16 cellular contexts compared by ENCODE assay signal in genomic region chr15:98025237-98025636, GRCh38.
DNase-seq lines count a peak whose midpoint lies in the region; ATAC-seq and TF ChIP-seq lines count a peak whose summit lies in the region.
"Had no signal": no experiment of that assay in that cellular context is flagged by ENCODE, and none has a peak within 500 bp of the region (broad histone marks: within the 10 kb centered on the region; RNA-seq: fewer than 3 reads in every experiment).

No MANE protein-coding gene starts in this region.

- H3K4me1 ChIP-seq in NT2/D1 (ENCODE audit: insufficient read depth, insufficient read length) (no peaks in the 10 kb centered on the region), fibroblast of lung (ENCODE audit: control insufficient read depth, extremely low read depth, insufficient read depth, low read length) (no peaks in the 10 kb centered on the region), rectal smooth muscle tissue (ENCODE audit: control insufficient read depth, insufficient read depth, low read length) (peaks cover 19% of the 10 kb centered on the region)

- no peaks in the 10 kb centered on the region for H3K27me3 ChIP-seq in NT2/D1 (ENCODE audit: insufficient read depth, insufficient read length)
- no peaks in the 10 kb centered on the region for H3K27me3 ChIP-seq in fibroblast of lung (ENCODE audit: control insufficient read depth, insufficient read depth, low read length)
- no peaks in the 10 kb centered on the region for H3K27me3 ChIP-seq in rectal smooth muscle tissue (ENCODE audit: control insufficient read depth, insufficient read depth, low read length)

- H3K4me3 ChIP-seq in NT2/D1 (ENCODE audit: insufficient read length, low read depth) (no peak overlapping the region), fibroblast of lung (replicated peaks in 1 of 4; ENCODE audit: control extremely low read depth in 1 of 4, insufficient read depth in 1 of 4, low read depth in 3 of 4, low read length in 4 of 4) (no peak overlapping the region), rectal smooth muscle tissue (ENCODE audit: low read length) (no peak overlapping the region)
- H3K4me3 ChIP-seq: thoracic aorta had no signal

- H3K27ac ChIP-seq in fibroblast of lung (ENCODE audit: insufficient read depth, low read length) (no peak overlapping the region), rectal smooth muscle tissue (ENCODE audit: low read depth, low read length) (peak overlapping the region; percentile 72)
- H3K27ac ChIP-seq: thoracic aorta had no signal

- intact Hi-C loops in Right ventricle myocardium superior (cut with DNase I): no loop called here

- no peak overlapping the region for H3K4me3 Mint-ChIP-seq in glutamatergic neuron (ENCODE audit: unreplicated experiment)
- H3K4me3 Mint-ChIP-seq: B cell; T-helper 1 cell treated with Interleukin-12 subunit alpha and Interleukin-12 subunit beta and Interleukin-4 antibody, amounts not matched to agents 30 μg/mL and 1 μg/mL, for 36 hours had no signal

- ATAC-seq in Right ventricle myocardium superior (ENCODE audit: poor library complexity) (no peak), HG03342 (IDR thresholded peaks at IDR 0.05; ENCODE audit: unreplicated experiment) (no peak)
- ATAC-seq: HepG2 had no signal

- TF ChIP-seq CTCF in fibroblast of lung (conservative IDR thresholded peaks at IDR 0.05 in 1 of 2, IDR thresholded peaks at IDR 0.05 in 1 of 2; ENCODE audit: low read depth in 1 of 2, low read length in 2 of 2) (no peak), glutamatergic neuron (IDR thresholded peaks at IDR 0.05; ENCODE audit: partially characterized antibody, unreplicated experiment) (no peak)

- H3K36me3 ChIP-seq in NT2/D1 (ENCODE audit: insufficient read depth, insufficient read length, low read length) (no peaks in the 10 kb centered on the region), fibroblast of lung (ENCODE audit: control insufficient read depth, insufficient read depth, low read length) (no peaks in the 10 kb centered on the region), rectal smooth muscle tissue (ENCODE audit: control insufficient read depth, insufficient read depth, low read length) (no peaks in the 10 kb centered on the region)
- H3K36me3 ChIP-seq: thoracic aorta had no signal

- DNase-seq in ELR (ENCODE audit: low read depth): peak; percentile 75
- DNase-seq in NT2/D1 (ENCODE audit: low read depth, low spot score): peak; percentile 5
- peak; percentile 5 to 70 for DNase-seq in fibroblast of lung (ENCODE audit: low read depth in 2 of 2)
- DNase-seq in Right ventricle myocardium superior: no peak
- DNase-seq in glutamatergic neuron: no peak
- DNase-seq in NCI-H2081 (lab: John Stamatoyannopoulos, UW): no peak
- DNase-seq: activated CD4-positive, alpha-beta T cell treated with anti-CD3 and anti-CD28 coated beads for 48 hours; islet precursor cell; NCI-H1092 treated with DMSO at 0.1 percent for 48 hours; NCI-H524 had no signal

- no peaks in the 10 kb centered on the region for H3K79me2 ChIP-seq in fibroblast of lung (ENCODE audit: control insufficient read depth, insufficient read depth, low read length)

- peaks cover 2% of the 10 kb centered on the region for H3K27me3 Mint-ChIP-seq in glutamatergic neuron (ENCODE audit: unreplicated experiment)

- no peak overlapping the region for H3K27ac Mint-ChIP-seq in glutamatergic neuron (ENCODE audit: unreplicated experiment)
- H3K27ac Mint-ChIP-seq: B cell; T-helper 1 cell treated with Interleukin-12 subunit alpha and Interleukin-12 subunit beta and Interleukin-4 antibody, amounts not matched to agents 30 μg/mL and 1 μg/mL, for 36 hours had no signal

- H3K4me2 ChIP-seq in fibroblast of lung (ENCODE audit: extremely low read depth, insufficient read depth, low read length): no peak overlapping the region

- no peaks in the 10 kb centered on the region for H3K4me1 Mint-ChIP-seq in glutamatergic neuron (ENCODE audit: low read depth, unreplicated experiment)
- H3K4me1 Mint-ChIP-seq: B cell had no signal

- peaks cover 5% of the 10 kb centered on the region for H3K36me3 Mint-ChIP-seq in glutamatergic neuron (ENCODE audit: unreplicated experiment)

- no peaks in the 10 kb centered on the region for H4K20me1 ChIP-seq in fibroblast of lung (ENCODE audit: control insufficient read depth, extremely low read depth, insufficient read depth, low read length)

- H3K9me3 Mint-ChIP-seq in glutamatergic neuron (ENCODE audit: unreplicated experiment): no peaks in the 10 kb centered on the region
- H3K9me3 Mint-ChIP-seq: T-helper 1 cell treated with Interleukin-12 subunit alpha and Interleukin-12 subunit beta and Interleukin-4 antibody, amounts not matched to agents 30 μg/mL and 1 μg/mL, for 36 hours had no signal

- H3K9ac ChIP-seq in NT2/D1 (ENCODE audit: insufficient read length, low read depth): no peak overlapping the region
- H3K9ac ChIP-seq in fibroblast of lung (ENCODE audit: insufficient read depth, low read length): no peak overlapping the region
- H3K9ac ChIP-seq in rectal smooth muscle tissue (ENCODE audit: low read length): no peak overlapping the region

- H2AFZ ChIP-seq in fibroblast of lung (ENCODE audit: low read length): no peak overlapping the region

- H3K9me3 ChIP-seq in NT2/D1 (ENCODE audit: insufficient read depth, low read length) (no peaks in the 10 kb centered on the region), fibroblast of lung (ENCODE audit: control insufficient read depth, insufficient read depth, low read depth, low read length) (no peaks in the 10 kb centered on the region)
- H3K9me3 ChIP-seq: thoracic aorta had no signal

Comparison
In these comparisons a context has a peak if more than half of its experiments do, and no peak if none do; other contexts are left out.
1. DNase-seq: peak in ELR (single experiment), NT2/D1 (single experiment) and fibroblast of lung (2 of 2); none in Right ventricle myocardium superior (single experiment), glutamatergic neuron (single experiment) and NCI-H2081 (0 of 2).